ENCODE assay signal across 24 cellular contexts in the genomic region with DNA sequence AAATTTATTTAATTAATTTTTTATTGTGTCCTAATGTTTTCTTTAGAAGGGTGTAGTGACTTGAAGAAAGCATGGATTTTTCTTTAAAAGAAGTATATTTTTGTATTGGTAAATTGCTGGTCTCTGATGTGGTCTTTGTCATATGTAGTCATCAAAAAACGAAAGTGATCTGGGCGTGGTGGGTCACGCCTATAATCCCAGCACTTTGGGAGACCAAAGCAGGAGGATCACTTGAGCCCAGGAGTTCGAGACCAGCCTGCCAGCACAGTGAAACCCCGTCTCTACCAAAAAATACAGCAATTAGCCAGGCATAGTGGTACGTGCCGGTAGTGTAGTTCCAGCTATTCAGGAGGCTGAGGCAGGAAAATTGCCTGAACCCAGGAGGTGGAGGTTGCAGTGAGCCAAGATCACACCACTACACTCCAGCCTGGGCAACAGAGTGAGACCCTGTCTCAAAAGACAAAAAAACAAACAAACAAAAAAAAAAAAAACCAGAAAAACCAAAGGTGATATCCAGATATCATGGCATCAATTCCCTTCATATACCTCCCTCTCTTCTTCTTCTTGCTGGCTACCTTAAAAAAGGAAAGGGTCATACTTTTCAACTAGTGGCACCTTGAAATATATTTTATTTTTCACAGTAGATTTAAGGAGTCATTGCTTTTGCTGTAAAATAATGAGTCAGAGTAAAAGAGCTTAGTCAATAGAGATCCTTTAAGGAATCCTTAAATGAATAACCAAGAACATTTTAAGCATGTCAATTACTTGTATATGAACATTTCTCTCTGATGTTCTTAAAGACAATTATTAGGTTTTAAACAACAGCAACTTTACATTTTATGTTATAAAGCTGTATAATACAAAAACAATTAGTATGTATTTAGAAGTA. TPM values are rescaled to one million over a fixed set of nuclear protein-coding genes. Genes with fewer than 3 reads are reported as not detected.
A peak's percentile ranks its signal among the peaks of the same experiment; 100 is the strongest.
DNase-seq lines count a peak whose midpoint lies in the region; ATAC-seq, FAIRE-seq and TF ChIP-seq lines count a peak whose summit lies in the region.
"Had no signal": no experiment of that assay in that cellular context is flagged by ENCODE, and none has a peak within 500 bp of the region (broad histone marks: within the 10 kb centered on the region; RNA-seq: fewer than 3 reads in every experiment).

No MANE protein-coding gene starts in this region.

- H3K27ac Mint-ChIP-seq in WTC11, result no peak overlapping the region
- no peak overlapping the region for H3K27ac Mint-ChIP-seq in mesothelial cell of epicardium
- H3K27ac Mint-ChIP-seq: activated CD4-positive, alpha-beta T cell treated with anti-CD3 and anti-CD28 coated beads, Interleukin-2, amount 10 ng/mL, durations not matched to agents 7 days and 5 days; activated naive CD8-positive, alpha-beta T cell treated with anti-CD3 and anti-CD28 coated beads, Interleukin-2, amount 50 U/mL, for 24 hours had no signal

- peak overlapping the region in 1 of 2 experiments; percentile 78; a peak in 3 of 6 replicates for H3K27ac ChIP-seq in A549
- H3K27ac ChIP-seq in HEK293 (ENCODE audit: extremely low read depth, low read depth, low read length), result no peak overlapping the region
- H3K27ac ChIP-seq in keratinocyte (ENCODE audit: control insufficient read depth, insufficient read depth, low read length), result peak overlapping the region; percentile 39
- H3K27ac ChIP-seq in pancreas, result no peak overlapping the region
- H3K27ac ChIP-seq: breast epithelium, C4-2B, coronary artery, parathyroid adenoma had no signal

- no peak for TF ChIP-seq RAD21 in A549 (conservative IDR thresholded peaks at IDR 0.05 in 1 of 2, IDR thresholded peaks at IDR 0.05 in 1 of 2)

- no peak for ATAC-seq in A549
- no peak for ATAC-seq in WTC11
- ATAC-seq in HG03571 (IDR thresholded peaks at IDR 0.05; ENCODE audit: unreplicated experiment), result no peak
- ATAC-seq in pancreas, result no peak
- ATAC-seq: activated naive CD8-positive, alpha-beta T cell treated with anti-CD3 and anti-CD28 coated beads, Interleukin-2, amount 50 U/mL, for 24 hours; natural killer cell; sciatic nerve had no signal

- no peak for TF ChIP-seq POLR2A in A549 (IDR thresholded peaks at IDR 0.05; ENCODE audit: low read length)

- no peaks in the 10 kb centered on the region for H3K9me1 ChIP-seq in keratinocyte (ENCODE audit: control insufficient read depth, extremely low read depth, insufficient read depth, low read length)

- H3K36me3 Mint-ChIP-seq in WTC11, result no peaks in the 10 kb centered on the region
- peaks cover 2% of the 10 kb centered on the region for H3K36me3 Mint-ChIP-seq in mesothelial cell of epicardium
- H3K36me3 Mint-ChIP-seq: natural killer cell had no signal

- H3K9me3 Mint-ChIP-seq in WTC11 (no peaks in the 10 kb centered on the region), mesothelial cell of epicardium (no peaks in the 10 kb centered on the region)
- H3K9me3 Mint-ChIP-seq: activated CD4-positive, alpha-beta T cell treated with anti-CD3 and anti-CD28 coated beads, Interleukin-2, amount 10 ng/mL, durations not matched to agents 7 days and 5 days; activated naive CD8-positive, alpha-beta T cell treated with anti-CD3 and anti-CD28 coated beads, Interleukin-2, amount 50 U/mL, for 24 hours; natural killer cell had no signal

- no peak overlapping the region for H3K4me3 Mint-ChIP-seq in WTC11
- no peak overlapping the region for H3K4me3 Mint-ChIP-seq in mesothelial cell of epicardium
- H3K4me3 Mint-ChIP-seq: activated CD4-positive, alpha-beta T cell treated with anti-CD3 and anti-CD28 coated beads, Interleukin-2, amount 10 ng/mL, durations not matched to agents 7 days and 5 days; activated naive CD8-positive, alpha-beta T cell treated with anti-CD3 and anti-CD28 coated beads, Interleukin-2, amount 50 U/mL, for 24 hours; natural killer cell had no signal

- H3K27me3 ChIP-seq in keratinocyte (ENCODE audit: control insufficient read depth, extremely low read depth, insufficient read depth, low read length), result no peaks in the 10 kb centered on the region
- H3K27me3 ChIP-seq in pancreas, result no peaks in the 10 kb centered on the region
- H3K27me3 ChIP-seq: breast epithelium had no signal

- dilution Hi-C loops in keratinocyte (cut with MboI; ENCODE audit: extremely low pct_ligation_motif_present, low sequenced_read_pairs), result no loop called here

- H3K9me3 ChIP-seq in A549 (no peaks in the 10 kb centered on the region), HEK293 (ENCODE audit: control insufficient read depth, insufficient read depth, low read depth, low read length) (no peaks in the 10 kb centered on the region), keratinocyte (ENCODE audit: control insufficient read depth, low read depth, low read length) (no peaks in the 10 kb centered on the region), pancreas (no peaks in the 10 kb centered on the region)
- H3K9me3 ChIP-seq: breast epithelium had no signal

- peak overlapping the region; percentile 74 for H3K4me2 ChIP-seq in A549
- H3K4me2 ChIP-seq in keratinocyte (ENCODE audit: control insufficient read depth, extremely low read depth, insufficient read depth, low read depth, low read length), result no peak overlapping the region

- TF ChIP-seq CTCF in A549 (IDR thresholded peaks at IDR 0.05), result no peak
- TF ChIP-seq CTCF in HEK293 (tag by site-specific recombination; IDR thresholded peaks at IDR 0.05), result no peak
- TF ChIP-seq CTCF in WTC11 (IDR thresholded peaks at IDR 0.05), result no peak
- no peak for TF ChIP-seq CTCF in keratinocyte (optimal IDR thresholded peaks at IDR 0.05 in 1 of 3, IDR thresholded peaks at IDR 0.05 in 1 of 3, conservative IDR thresholded peaks at IDR 0.05 in 1 of 3; ENCODE audit: extremely low read depth in 1 of 3, insufficient read depth in 2 of 3, low read length in 3 of 3)
- TF ChIP-seq CTCF in mesothelial cell of epicardium (IDR thresholded peaks at IDR 0.05; ENCODE audit: unreplicated experiment), result no peak
- no peak for TF ChIP-seq CTCF in pancreas (IDR thresholded peaks at IDR 0.05)

- 46% methylated on average over 7 of the region's 7 CpGs for WGBS in A549 (ENCODE audit: missing lambda C conversion rate)
- 95 to 96% methylated on average over 7 of the region's 7 CpGs for WGBS in pancreas, 2 donors

- intact Hi-C loops in pancreas (cut with DNase I), result no loop called here

- H3K4me3 ChIP-seq in A549 (no peak overlapping the region), HEK293 (ENCODE audit: low read depth, low read length) (no peak overlapping the region), keratinocyte (ENCODE audit: control insufficient read depth in 2 of 3, extremely low read depth in 1 of 3, insufficient read depth in 2 of 3, low read depth in 1 of 3, low read length in 3 of 3) (no peak overlapping the region), pancreas (no peak overlapping the region)
- H3K4me3 ChIP-seq: breast epithelium, coronary artery had no signal

- H3K36me3 ChIP-seq in HEK293 (ENCODE audit: control insufficient read depth in 2 of 2, insufficient read depth in 1 of 2, low read length in 2 of 2), result no peaks in the 10 kb centered on the region
- peaks cover 4 to 15% of the 10 kb centered on the region in 2 experiments for H3K36me3 ChIP-seq in keratinocyte (ENCODE audit: control insufficient read depth in 2 of 2, extremely low read depth in 1 of 2, insufficient read depth in 2 of 2, low read length in 2 of 2)
- H3K36me3 ChIP-seq in pancreas, result no peaks in the 10 kb centered on the region
- H3K36me3 ChIP-seq: breast epithelium had no signal

- POLR2A ChIA-PET in A549 (lab: Yijun Ruan, JAX), result no interaction called here
- POLR2A ChIA-PET in HEK293 (lab: Yijun Ruan, JAX), result interaction anchor here (0.5 kb wide), 1 partner anchor 151 kb away, joined by 5 read pairs; no protein-coding TSS in a partner anchor
- POLR2A ChIA-PET in WTC11 (lab: Charles Lee), result interaction anchor here (0.6 kb wide), 1 partner anchor 14 kb away, joined by 4 read pairs; no protein-coding TSS in a partner anchor

- H3K4me1 Mint-ChIP-seq in WTC11 (no peaks in the 10 kb centered on the region), mesothelial cell of epicardium (peaks cover 23% of the 10 kb centered on the region)

- H3K9ac ChIP-seq in keratinocyte (ENCODE audit: control insufficient read depth, extremely low read depth, insufficient read depth, low read length), result no peak overlapping the region
- H3K9ac ChIP-seq: parathyroid adenoma had no signal

- no peak for DNase-seq in A549 (ENCODE audit: low read depth in 1 of 2, low spot score in 1 of 2)
- DNase-seq in WTC11 (ENCODE audit: low spot score), result no peak
- DNase-seq in keratinocyte (ENCODE audit: low read depth, low spot score), result no peak
- DNase-seq in mesothelial cell of epicardium (ENCODE audit: low spot score in 2 of 2, unreplicated experiment in 2 of 2), result no peak
- no peak for DNase-seq in NCI-H146 (lab: John Stamatoyannopoulos, UW)
- DNase-seq in pancreas, result no peak
- DNase-seq: activated CD4-positive, alpha-beta T cell treated with anti-CD3 and anti-CD28 coated beads, Interleukin-2, amount 10 ng/mL, durations not matched to agents 7 days and 5 days; activated naive CD8-positive, alpha-beta T cell treated with anti-CD3 and anti-CD28 coated beads, Interleukin-2, amount 50 U/mL, for 24 hours; MM.1S; natural killer cell; NCI-H1436; NCI-H774; substantia nigra had no signal

- H3K4me1 ChIP-seq in A549 (peaks cover 45% of the 10 kb centered on the region), HEK293 (ENCODE audit: control insufficient read depth, insufficient read depth, low read length) (peaks cover 17% of the 10 kb centered on the region), keratinocyte (ENCODE audit: control insufficient read depth, extremely low read depth, insufficient read depth, low read length) (peaks cover 5% of the 10 kb centered on the region), pancreas (no peaks in the 10 kb centered on the region)
- H3K4me1 ChIP-seq: breast epithelium, parathyroid adenoma had no signal

- H4K20me1 ChIP-seq in keratinocyte (ENCODE audit: control insufficient read depth, extremely low read depth, insufficient read depth, low read length), result no peaks in the 10 kb centered on the region

- H3K79me2 ChIP-seq in keratinocyte (ENCODE audit: control insufficient read depth, insufficient read depth, low read length), result peaks cover 27% of the 10 kb centered on the region
- H3K79me2 ChIP-seq: parathyroid adenoma had no signal

- no peaks in the 10 kb centered on the region for H3K27me3 Mint-ChIP-seq in WTC11 (ENCODE audit: low read depth)
- H3K27me3 Mint-ChIP-seq in mesothelial cell of epicardium (ENCODE audit: low read depth), result no peaks in the 10 kb centered on the region
- H3K27me3 Mint-ChIP-seq: activated CD4-positive, alpha-beta T cell treated with anti-CD3 and anti-CD28 coated beads, Interleukin-2, amount 10 ng/mL, durations not matched to agents 7 days and 5 days; activated naive CD8-positive, alpha-beta T cell treated with anti-CD3 and anti-CD28 coated beads, Interleukin-2, amount 50 U/mL, for 24 hours had no signal

- no peak for FAIRE-seq in A549 (lab: Jason Lieb, UNC)
- no peak for FAIRE-seq in keratinocyte (lab: Jason Lieb, UNC)
- no peak for FAIRE-seq in pancreas (lab: Jason Lieb, UNC)
- FAIRE-seq: D721Med, H1 had no signal

- no peak overlapping the region for H2AFZ ChIP-seq in keratinocyte (ENCODE audit: control insufficient read depth, low read length)
- H2AFZ ChIP-seq: parathyroid adenoma had no signal

- CTCF ChIA-PET in A549 (lab: Yijun Ruan, JAX), result interaction anchor here (0.7 kb wide), 1 partner anchor 81 kb away, joined by 4 read pairs; no protein-coding TSS in a partner anchor
- CTCF ChIA-PET in HEK293 (lab: Yijun Ruan, JAX), result no interaction called here
- CTCF ChIA-PET in WTC11 (lab: Charles Lee), result interaction anchor here (1.6 kb wide), 1 partner anchor 100 kb away, joined by 6 read pairs; no protein-coding TSS in a partner anchor

- no peak for TF ChIP-seq EP300 in A549 (IDR thresholded peaks at IDR 0.05)

RNA-seq across cellular contexts. Expression of gene KCTD4, which starts 19.9 kb away (rescaled TPM):
- not detected in 2 replicates for polyA plus RNA-seq in A549 (2011; rRNA removed)
- not detected in 2 replicates for polyA plus RNA-seq in A549 (2012; cell fraction: cytosol; rRNA removed)
- not detected in 2 replicates for polyA plus RNA-seq in A549 (2012; cell fraction: nucleus; rRNA removed)
- polyA plus RNA-seq in A549 (2017; fragmentation: RNase III; extraction: RNeasy Plus Mini Kit Qiagen cat#74134 plus additional on column Dnase treatment), result not detected in 3 replicates
- polyA minus RNA-seq in A549 (2011; rRNA and poly(A)+ RNA removed), result not detected in 2 replicates
- total RNA-seq in WTC11 (2021), result not detected in 3 replicates
- polyA plus RNA-seq in keratinocyte, result 0.28 to 0.44 TPM (median 0.39 TPM) in 3 replicates
- 1.5 TPM for polyA plus RNA-seq in keratinocyte (2011; ENCODE audit: low read depth)
- 0.47 and 1.2 TPM in 2 replicates for polyA plus RNA-seq in keratinocyte (2011; cell fraction: cytosol; rRNA removed)
- 1.2 and 1.3 TPM in 2 replicates for polyA plus RNA-seq in keratinocyte (2011; cell fraction: nucleus; rRNA removed)
- 0.55 and 1.2 TPM in 2 replicates for polyA plus RNA-seq in keratinocyte (2012; ENCODE audit: low replicate concordance)
- 0.10 to 0.32 TPM in 2 of 3 replicates, not detected in the other for polyA minus RNA-seq in keratinocyte
- polyA minus RNA-seq in keratinocyte (2011; cell fraction: cytosol; rRNA and poly(A)+ RNA removed), result not detected
- 0.39 TPM in 1 of 2 replicates, not detected in the other for polyA minus RNA-seq in keratinocyte (2011; cell fraction: nucleus; rRNA and poly(A)+ RNA removed)
- not detected in 3 replicates for total RNA-seq in mesothelial cell of epicardium
- under 1 TPM in 4 of 6 donors, not detected in 2; 0.09 to 0.21 (median 0.15) TPM for total RNA-seq in pancreas
- under 1 TPM; 0.11 to 0.28 TPM for polyA plus RNA-seq in pancreas
- total RNA-seq: activated CD4-positive, alpha-beta T cell treated with anti-CD3 and anti-CD28 coated beads, Interleukin-2, amount 10 ng/mL, durations not matched to agents 7 days and 5 days; H1; natural killer cell; T-helper 1 cell treated with Interleukin-12 subunit alpha and Interleukin-12 subunit beta and Interleukin-4 antibody, amounts not matched to agents 30 ng/mL and 1 ng/mL, for 36 hours; ureter had no signal
- polyA plus RNA-seq: H1 had no signal
